Comparison of ENCODE assay signal across 27 cellular contexts in the genomic region with DNA sequence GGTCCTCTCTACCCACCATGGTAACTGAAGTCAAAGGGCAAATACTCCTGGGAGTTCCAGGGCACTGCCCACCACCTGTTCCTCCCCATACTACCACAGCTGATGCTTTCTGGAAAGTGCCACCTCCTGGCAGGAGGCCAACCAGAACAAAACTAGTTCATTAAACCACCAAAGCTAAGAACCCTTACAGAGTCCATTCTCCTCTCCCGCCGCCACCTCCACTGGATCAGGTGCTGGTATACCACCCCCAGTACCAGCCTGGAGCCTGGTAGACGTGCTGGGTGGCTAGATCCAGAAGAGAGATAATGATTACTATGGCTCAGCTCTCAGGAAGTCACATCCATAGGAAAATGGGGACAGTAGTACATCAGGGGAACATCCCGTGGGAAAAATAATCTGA.
"Had no signal": no experiment of that assay in that cellular context is flagged by ENCODE, and none has a peak within 500 bp of the region (broad histone marks: within the 10 kb centered on the region; RNA-seq: fewer than 3 reads in every experiment).

No MANE protein-coding gene starts in this region.

- H3K36me3 ChIP-seq: ascending aorta, cardiac muscle cell, Peyer's patch, SJSA1 had no signal

- H3K4me1 ChIP-seq: ascending aorta, Peyer's patch, SJSA1 had no signal

- H3K9me3 ChIP-seq: ascending aorta, Peyer's patch, SJSA1, SK-N-SH had no signal

- H3K4me3 ChIP-seq: ascending aorta, cardiac muscle cell, Peyer's patch, SJSA1 had no signal

- H3K9ac ChIP-seq: KMS-11, SK-N-SH had no signal

- H3K27ac ChIP-seq: ascending aorta, cardiac muscle cell, KMS-11, Peyer's patch, SJSA1 had no signal

- H3K27me3 ChIP-seq: ascending aorta, cardiac muscle cell, Peyer's patch, SJSA1 had no signal

- DNase-seq: activated CD4-positive, alpha-beta T cell treated with anti-CD3 and anti-CD28 coated beads for 36 hours; activated CD4-positive, alpha-beta T cell treated with anti-CD3 and anti-CD28 coated beads, Interleukin-2, amount 10 ng/mL, durations not matched to agents 7 days and 5 days; activated CD4-positive, alpha-beta T cell treated with anti-CD3 and anti-CD28 coated beads, Interleukin-2, amount 50 U/mL, for 48 hours; activated CD8-positive, alpha-beta T cell treated with anti-CD3 and anti-CD28 coated beads, Interleukin-2, amount 10 ng/mL, durations not matched to agents 7 days and 5 days; activated gamma-delta T cell; activated naive CD4-positive, alpha-beta T cell treated with Interleukin-2 at 50 U/mL for 16 hours; activated naive CD8-positive, alpha-beta T cell treated with anti-CD3 and anti-CD28 coated beads, Interleukin-2, amount 10 ng/mL, durations not matched to agents 7 days and 5 days; activated T-cell treated with anti-CD3 and anti-CD28 coated beads, Interleukin-2, amount 50 U/mL, for 24 hours; amygdala; NCI-H1105; NCI-H1417 treated with DMSO at 0.1 percent for 48 hours; NCI-H187 treated with DMSO at 0.1 percent for 48 hours; NCI-H2081; NCI-H2227 treated with DMSO at 0.1 percent for 48 hours; NCI-H446; NCI-H510A treated with DMSO at 0.1 percent for 48 hours; NCI-H526 treated with DMSO at 0.1 percent for 48 hours; NCI-H82; PC-3; Peyer's patch; RPMI8226; SHP77 treated with DMSO at 0.1 percent for 48 hours; SK-N-SH had no signal

- H3K4me2 ChIP-seq: KMS-11, SK-N-SH had no signal

- ATAC-seq: activated CD4-positive, alpha-beta T cell treated with anti-CD3 and anti-CD28 coated beads for 36 hours; activated CD8-positive, alpha-beta T cell treated with anti-CD3 and anti-CD28 coated beads, Interleukin-2, amount 10 ng/mL, durations not matched to agents 7 days and 5 days; PC-3 had no signal
